16 cellular contexts compared by ENCODE assay signal in genomic region chr14:60819575-60819974, GRCh38.
DNase-seq lines count a peak whose midpoint lies in the region; ATAC-seq, FAIRE-seq and TF ChIP-seq lines count a peak whose summit lies in the region.
"Had no signal": no experiment of that assay in that cellular context is flagged by ENCODE, and none has a peak within 500 bp of the region (broad histone marks: within the 10 kb centered on the region; RNA-seq: fewer than 3 reads in every experiment).

No MANE protein-coding gene starts in this region.

- H4K20me1 ChIP-seq in HepG2 (ENCODE audit: insufficient read depth, low read length): no peaks in the 10 kb centered on the region

- H3K9me3 Mint-ChIP-seq in osteocyte (ENCODE audit: unreplicated experiment): no peaks in the 10 kb centered on the region
- H3K9me3 Mint-ChIP-seq: CD4-positive, alpha-beta T cell; GM23338; H9 had no signal

- peak; percentile 37 for FAIRE-seq in HepG2 (lab: Jason Lieb, UNC)
- FAIRE-seq in urothelium cell line (lab: Jason Lieb, UNC): peak; percentile 89
- FAIRE-seq: GM12878, GM18507 had no signal

- TF ChIP-seq CTCF in HepG2 (CRISPR knock-in tag; IDR thresholded peaks at IDR 0.05): no peak
- no peak for TF ChIP-seq CTCF in osteocyte (IDR thresholded peaks at IDR 0.05)

- 14% methylated on average over 4 of the region's 4 CpGs for WGBS in HepG2 (ENCODE audit: low lambda C conversion rate)

- peak; percentile 83 for ATAC-seq in HepG2
- ATAC-seq: GM12878, GM23338 had no signal

- in situ Hi-C loops in HepG2 (cut with HindIII; ENCODE audit: extremely low pct_ligation_motif_present, low pct_unique_long_range_greater_than_20kb): no loop called here

- TF ChIP-seq POLR2A in HepG2 (IDR thresholded peaks at IDR 0.05; ENCODE audit: insufficient read depth in 1 of 2, low read depth in 2 of 2, low read length in 2 of 2): no peak

- no peak overlapping the region; a peak in 1 of 6 replicates for H3K4me3 ChIP-seq in HepG2 (replicated peaks in 1 of 3; ENCODE audit: insufficient read depth in 1 of 3, low read depth in 2 of 3, low read length in 3 of 3)
- H3K4me3 ChIP-seq: GM12878, GM23338 had no signal

- peaks cover 49% of the 10 kb centered on the region for H3K4me1 ChIP-seq in HepG2 (ENCODE audit: insufficient read depth, low read length)

- H3K79me2 ChIP-seq in HepG2 (ENCODE audit: insufficient read depth, low read length): no peaks in the 10 kb centered on the region

- POLR2A ChIA-PET in HepG2 (lab: Yijun Ruan, JAX): no interaction called here

- CTCF ChIA-PET in HepG2 (lab: Yijun Ruan, JAX; ENCODE audit: low intra/inter-chr PET ratio, low total read pairs): no interaction called here

- no peak overlapping the region for H3K9ac ChIP-seq in HepG2 (ENCODE audit: insufficient read depth, low read depth, low read length)

- H3K4me2 ChIP-seq in HepG2 (ENCODE audit: low read depth, low read length): peak overlapping the region; percentile 57
- H3K4me2 ChIP-seq: GM23338 had no signal

- intact Hi-C loops in HepG2 (cut with micrococcal nuclease; ENCODE audit: unreplicated experiment): loop anchor here (5.0 kb wide), 1 partner anchor 172 kb away; the partner anchor contains the start of gene SIX1

- H3K36me3 Mint-ChIP-seq in osteocyte (ENCODE audit: unreplicated experiment): peaks cover 34% of the 10 kb centered on the region

- TF ChIP-seq EP300 in HepG2 (IDR thresholded peaks at IDR 0.05; ENCODE audit: low read depth in 2 of 2, low read length in 2 of 2) (peak in 1 of 2 experiments; percentile 59; a peak in 2 of 4 replicates), HepG2 (CRISPR knock-in tag; IDR thresholded peaks at IDR 0.05; ENCODE audit: borderline replicate concordance) (no peak)

- H3K27ac Mint-ChIP-seq in osteocyte (ENCODE audit: unreplicated experiment): no peak overlapping the region
- H3K27ac Mint-ChIP-seq: B cell; CD4-positive, alpha-beta T cell; GM23338; H9 had no signal

- H3K36me3 ChIP-seq in HepG2 (replicated peaks in 1 of 2; ENCODE audit: control insufficient read depth in 1 of 2, insufficient read depth in 2 of 2, low read length in 2 of 2): peaks cover 1 to 5% of the 10 kb centered on the region in 2 experiments; a peak in 2 of 5 replicates

- no peaks in the 10 kb centered on the region for H3K9me3 ChIP-seq in HepG2 (ENCODE audit: low read length)

- TF ChIP-seq RAD21 in HepG2 (CRISPR knock-in tag; IDR thresholded peaks at IDR 0.05): no peak

- peaks cover 18% of the 10 kb centered on the region for H3K4me1 Mint-ChIP-seq in osteocyte (ENCODE audit: unreplicated experiment)
- H3K4me1 Mint-ChIP-seq: GM23338, H9 had no signal

- H3K27ac ChIP-seq in HepG2 (ENCODE audit: extremely low read length, insufficient read depth, low read length): peak overlapping the region; percentile 69

- BruUV-seq in HepG2 (replicated peaks; lab: Mats Ljungman, UMichigan): no TSS peak

- H3K27me3 Mint-ChIP-seq in osteocyte (ENCODE audit: unreplicated experiment): no peaks in the 10 kb centered on the region
- H3K27me3 Mint-ChIP-seq: B cell; CD4-positive, alpha-beta T cell had no signal

- no peak overlapping the region for H2AFZ ChIP-seq in HepG2 (ENCODE audit: low read length)
- H2AFZ ChIP-seq: GM23338 had no signal

- peak; percentile 16 for DNase-seq in COLO668 (lab: John Stamatoyannopoulos, UW; ENCODE audit: unreplicated experiment)
- peak; percentile 10 for DNase-seq in HuH-7.5 (ENCODE audit: low spot score)
- peak; percentile 91 for DNase-seq in HepG2 (ENCODE audit: low spot score)
- no peak for DNase-seq in urothelium cell line (ENCODE audit: low spot score)
- no peak for DNase-seq in NOMO-1 (lab: John Stamatoyannopoulos, UW; ENCODE audit: unreplicated experiment in 2 of 2)
- DNase-seq in osteocyte (ENCODE audit: extremely low spot score, unreplicated experiment): no peak
- DNase-seq in HK-2 (ENCODE audit: unreplicated experiment): no peak
- DNase-seq: C1 segment of cervical spinal cord; CD4-positive, alpha-beta T cell; DMS79; H9; KBM-7 had no signal

- H3K27me3 ChIP-seq in HepG2 (ENCODE audit: control insufficient read depth in 1 of 2, insufficient read depth in 2 of 2, low read length in 2 of 2): no peaks in the 10 kb centered on the region

- H3K4me3 Mint-ChIP-seq in osteocyte (ENCODE audit: unreplicated experiment): no peak overlapping the region
- H3K4me3 Mint-ChIP-seq: B cell; CD4-positive, alpha-beta T cell; GM23338; H9 had no signal

TF ChIP-seq in HepG2, 621 proteins besides CTCF, POLR2A, EP300 and RAD21 (continues in another document):
- TF ChIP-seq FOXA3 (CRISPR knock-in tag; IDR thresholded peaks at IDR 0.05) (peak; percentile 60), HOXA9 (CRISPR knock-in tag; IDR thresholded peaks at IDR 0.05; ENCODE audit: borderline replicate concordance) (no peak), SAP130 (CRISPR knock-in tag; IDR thresholded peaks at IDR 0.05; ENCODE audit: low read depth) (peak; percentile 38; the same call in 1 of the 2 replicates), ARID5B (CRISPR knock-in tag; IDR thresholded peaks at IDR 0.05) (peak; percentile 89), ZNF362 (CRISPR knock-in tag; IDR thresholded peaks at IDR 0.05; ENCODE audit: borderline replicate concordance) (peak; percentile 72; the same call in 1 of the 2 replicates), SMC3 (IDR thresholded peaks at IDR 0.05; ENCODE audit: low read length) (no peak), ZNF24 (IDR thresholded peaks at IDR 0.05) (peak; percentile 36; the same call in 1 of the 2 replicates), HDAC2 (CRISPR knock-in tag; IDR thresholded peaks at IDR 0.05) (peak; percentile 46; the same call in 1 of the 2 replicates), IRX3 (CRISPR knock-in tag; IDR thresholded peaks at IDR 0.05; ENCODE audit: borderline replicate concordance, low read depth) (no peak), MEIS2 (CRISPR knock-in tag; IDR thresholded peaks at IDR 0.05) (peak; percentile 55; the same call in 1 of the 2 replicates), ZNF569 (CRISPR knock-in tag; IDR thresholded peaks at IDR 0.05; ENCODE audit: borderline replicate concordance) (no peak), HNF4A (CRISPR knock-in tag; IDR thresholded peaks at IDR 0.05) (peak; percentile 94), AHR (CRISPR knock-in tag; IDR thresholded peaks at IDR 0.05) (no peak), HMG20A (CRISPR knock-in tag; IDR thresholded peaks at IDR 0.05; ENCODE audit: borderline replicate concordance) (peak; percentile 72; the same call in 1 of the 2 replicates)

Comparison
In these comparisons a context has a peak if more than half of its experiments do, and no peak if none do; other contexts are left out.
1. DNase-seq: peak in COLO668 (single experiment), HuH-7.5 (single experiment) and HepG2 (single experiment); none in urothelium cell line (single experiment), NOMO-1 (0 of 2), osteocyte (single experiment) and HK-2 (single experiment).